Comparison of ENCODE assay signal across 8 cellular contexts in genomic region chr4:122922877-122923511, GRCh38. TPM values are rescaled to one million over a fixed set of nuclear protein-coding genes. Genes with fewer than 3 reads are reported as not detected.
DNase-seq lines count a peak whose midpoint lies in the region; ATAC-seq and TF ChIP-seq lines count a peak whose summit lies in the region.

No MANE protein-coding gene starts in this region.

- ATAC-seq in omental fat pad (ENCODE audit: low FRiP score): peak; percentile 95

- H3K27me3 ChIP-seq in thymus (ENCODE audit: control insufficient read depth, insufficient read depth): no peaks in the 10 kb centered on the region

- TF ChIP-seq CTCF in omental fat pad (IDR thresholded peaks at IDR 0.05): no peak

- CTCF ChIA-PET in HEK293T (lab: Yijun Ruan, JAX): interaction anchor here (0.8 kb wide), 1 partner anchor 165 kb away, joined by 4 read pairs; no protein-coding TSS in a partner anchor

- peak overlapping the region; percentile 91 for H3K27ac ChIP-seq in thymus (ENCODE audit: low read depth)

- no peaks in the 10 kb centered on the region for H3K9me3 ChIP-seq in thymus (ENCODE audit: control insufficient read depth)

- DNase-seq in GF-D8 (lab: John Stamatoyannopoulos, UW) (peak; percentile 83), HEK293T (ENCODE audit: extremely low spot score) (peak; percentile 84), MV-4-11 (lab: John Stamatoyannopoulos, UW) (peak; percentile 85), SK-N-DZ (ENCODE audit: low spot score) (peak; percentile 86), globus pallidus (ENCODE audit: low spot score) (peak; percentile 89), omental fat pad (ENCODE audit: low spot score) (peak; percentile 60)
- DNase-seq in activated naive CD4-positive, alpha-beta T cell treated with anti-CD3 and anti-CD28 coated beads, Interleukin-2, amount 50 U/mL, for 16 hours: peak; percentile 88

- peaks cover 3% of the 10 kb centered on the region for H3K4me1 ChIP-seq in thymus (ENCODE audit: control insufficient read depth, insufficient read depth, low read length)

- under 1% methylated on average over 34 of the region's 34 CpGs for WGBS in thymus

- peak overlapping the region; percentile 70 for H3K4me3 ChIP-seq in thymus (ENCODE audit: low read length)

- no peaks in the 10 kb centered on the region for H3K36me3 ChIP-seq in thymus (ENCODE audit: control insufficient read depth, insufficient read depth)

- POLR2A ChIA-PET in HEK293T (lab: Yijun Ruan, JAX): interaction anchor here (1.1 to 1.7 kb wide), 2 partner anchors 102 to 190 kb away, joined by 6 to 8 read pairs; partner anchors contain the start of gene BBS12

TF ChIP-seq in HEK293T, 16 proteins besides CTCF, POLR2A, EP300 and RAD21:
- TF ChIP-seq FOXM1 (IDR thresholded peaks at IDR 0.05; ENCODE audit: borderline replicate concordance): peak; percentile 38; the same call in 1 of the 2 replicates
- TF ChIP-seq CTBP1 (IDR thresholded peaks at IDR 0.05; ENCODE audit: borderline replicate concordance): no peak
- no peak for TF ChIP-seq SUZ12 (IDR thresholded peaks at IDR 0.05)
- no peak for TF ChIP-seq LEF1 (IDR thresholded peaks at IDR 0.05; ENCODE audit: borderline replicate concordance)
- no peak for TF ChIP-seq HDGF (IDR thresholded peaks at IDR 0.05; ENCODE audit: borderline replicate concordance)
- no peak for TF ChIP-seq ZNF384 (IDR thresholded peaks at IDR 0.05)
- peak; percentile 67 for TF ChIP-seq L3MBTL2 (conservative IDR thresholded peaks at IDR 0.05)
- no peak for TF ChIP-seq BHLHE40 (IDR thresholded peaks at IDR 0.05; ENCODE audit: borderline replicate concordance)
- TF ChIP-seq ELF4 (IDR thresholded peaks at IDR 0.05): no peak
- no peak for TF ChIP-seq SP1 (IDR thresholded peaks at IDR 0.05)
- no peak for TF ChIP-seq FOXA1 (IDR thresholded peaks at IDR 0.05)
TF ChIP-seq in HEK293T: peak in this region for 2.

RNA-seq across cellular contexts. Expression of gene NUDT6, which starts 0.6 kb away (rescaled TPM):
- polyA plus RNA-seq in SK-N-DZ (2014; cell fraction: cytosol; rRNA removed): 6.9 and 8.2 TPM in 2 replicates
- 9.3 and 9.9 TPM in 2 replicates for polyA plus RNA-seq in SK-N-DZ (2014; cell fraction: nucleus; rRNA removed)
- 10 to 100 TPM in 1 of 4 donors, 1 to 10 TPM in 3; 2.5 to 10.2 (median 6.2) TPM for total RNA-seq in omental fat pad
- polyA plus RNA-seq in thymus: 12.3 TPM

Comparison
In these comparisons a context has a peak if more than half of its experiments do, and no peak if none do; other contexts are left out.
1. Peak in every context shown above with its lines: DNase-seq, ATAC-seq, H3K4me3 ChIP-seq and H3K27ac ChIP-seq.